Comparison of ENCODE assay signal across 20 cellular contexts in genomic region chr17:55830699-55831098, GRCh38.
"Had no signal": no experiment of that assay in that cellular context is flagged by ENCODE, and none has a peak within 500 bp of the region (broad histone marks: within the 10 kb centered on the region; RNA-seq: fewer than 3 reads in every experiment).

No MANE protein-coding gene starts in this region.

- H3K36me3 Mint-ChIP-seq: activated naive CD8-positive, alpha-beta T cell; natural killer cell; WTC11 had no signal

- H3K4me1 ChIP-seq: adrenal gland, ascending aorta, colonic mucosa, esophagus squamous epithelium, gastrocnemius medialis, spleen had no signal

- H3K4me1 Mint-ChIP-seq: activated T-helper 17 cell treated with anti-CD3 and anti-CD28 coated beads, Interleukin-2, amount 50 U/mL, for 72 hours; natural killer cell had no signal

- H3K9me3 ChIP-seq: adrenal gland, ascending aorta, colonic mucosa, esophagus squamous epithelium, gastrocnemius medialis, spleen, thoracic aorta had no signal

- H3K27ac ChIP-seq: adrenal gland, ascending aorta, colonic mucosa, dorsolateral prefrontal cortex, esophagus squamous epithelium, gastrocnemius medialis, spleen, thoracic aorta had no signal

- H3K27ac Mint-ChIP-seq: activated naive CD8-positive, alpha-beta T cell; activated T-helper 17 cell treated with anti-CD3 and anti-CD28 coated beads, Interleukin-2, amount 50 U/mL, for 72 hours; effector memory CD8-positive, alpha-beta T cell; natural killer cell; progenitor cell of endocrine pancreas; WTC11 had no signal

- H3K9me3 Mint-ChIP-seq: activated T-helper 17 cell treated with anti-CD3 and anti-CD28 coated beads, Interleukin-2, amount 50 U/mL, for 72 hours; effector memory CD8-positive, alpha-beta T cell; natural killer cell; WTC11 had no signal

- H3K36me3 ChIP-seq: adrenal gland, ascending aorta, colonic mucosa, esophagus squamous epithelium, gastrocnemius medialis, spleen, thoracic aorta had no signal

- FAIRE-seq: endothelial cell of umbilical vein had no signal

- H3K27me3 ChIP-seq: adrenal gland, ascending aorta, colonic mucosa, esophagus squamous epithelium, gastrocnemius medialis, spleen had no signal

- H3K27me3 Mint-ChIP-seq: activated naive CD8-positive, alpha-beta T cell had no signal

- H3K4me3 Mint-ChIP-seq: activated naive CD8-positive, alpha-beta T cell; activated T-helper 17 cell treated with anti-CD3 and anti-CD28 coated beads, Interleukin-2, amount 50 U/mL, for 72 hours; effector memory CD8-positive, alpha-beta T cell; natural killer cell; WTC11 had no signal

- DNase-seq: activated T-cell treated with anti-CD3 and anti-CD28 coated beads, Interleukin-2, amount 50 U/mL, for 1 hour; adrenal gland; colonic mucosa; dorsolateral prefrontal cortex; effector memory CD8-positive, alpha-beta T cell; esophagus squamous epithelium; gastrocnemius medialis; midbrain; natural killer cell; spleen; stimulated activated CD4-positive, alpha-beta T cell treated with anti-CD3 and anti-CD28 coated beads, Interleukin-4, amount 100 ng/mL, for 1 hour; stimulated activated naive CD4-positive, alpha-beta T cell; T-helper 9 cell had no signal

- H3K4me3 ChIP-seq: adrenal gland, ascending aorta, colonic mucosa, esophagus squamous epithelium, gastrocnemius medialis, spleen, thoracic aorta had no signal
